In the genomic region with DNA sequence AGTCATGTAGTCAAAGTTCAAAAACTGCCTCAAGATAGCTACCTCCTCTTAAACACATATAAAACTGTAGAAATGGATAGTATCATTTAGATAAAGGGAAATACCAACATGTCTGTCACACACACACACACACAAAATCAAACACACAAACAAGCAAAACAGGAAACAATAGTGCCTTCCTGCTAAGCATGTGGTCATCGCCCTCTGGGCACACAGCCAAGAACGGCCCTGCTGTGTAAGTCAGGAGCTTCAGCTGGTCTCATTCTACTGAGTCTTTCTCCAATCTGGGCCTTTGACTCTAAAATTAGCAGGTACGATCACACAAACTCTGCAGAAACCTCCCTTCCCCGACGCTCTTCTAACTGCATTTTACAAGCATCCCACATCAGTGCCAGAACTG, we compare ENCODE assay signal across 10 cellular contexts.
DNase-seq lines count a peak whose midpoint lies in the region; ATAC-seq, FAIRE-seq and TF ChIP-seq lines count a peak whose summit lies in the region.
"Had no signal": no experiment of that assay in that cellular context is flagged by ENCODE, and none has a peak within 500 bp of the region (broad histone marks: within the 10 kb centered on the region; RNA-seq: fewer than 3 reads in every experiment).

No MANE protein-coding gene starts in this region.

- CTCF ChIA-PET in activated naive CD4-positive, alpha-beta T cell treated with anti-CD3 and anti-CD28 coated beads for 36 hours (lab: Charles Lee): no interaction called here

- no peak overlapping the region for H3K27ac Mint-ChIP-seq in activated naive CD4-positive, alpha-beta T cell treated with anti-CD3 and anti-CD28 coated beads for 36 hours

- peaks cover 20% of the 10 kb centered on the region for H3K27me3 Mint-ChIP-seq in activated naive CD4-positive, alpha-beta T cell treated with anti-CD3 and anti-CD28 coated beads for 36 hours (ENCODE audit: low read depth)

- peak in 2 of 56 donors; percentile 13 to 21 for TF ChIP-seq CTCF in dorsolateral prefrontal cortex (IDR thresholded peaks at IDR 0.05 in 54 of 56, conservative IDR thresholded peaks at IDR 0.05 in 2 of 56; ENCODE audit: low read depth in 1 of 56, partially characterized antibody in 56 of 56)

- H3K27me3 ChIP-seq in dorsolateral prefrontal cortex: no peaks in the 10 kb centered on the region
- H3K27me3 ChIP-seq: neutrophil had no signal

- DNase-seq in GM18507 (ENCODE audit: extremely low spot score, insufficient read length, low read depth): no peak
- DNase-seq in NCI-H446 (lab: John Stamatoyannopoulos, UW): peak; percentile 21 to 67
- peak; percentile 83 to 95 (median 90) for DNase-seq in dorsolateral prefrontal cortex
- peak in 48 of 56 donors; percentile 19 to 92 (median 64) for DNase-seq in nucleus accumbens (lab: John Stamatoyannopoulos, UW)
- no peak for DNase-seq in T1000 (lab: John Stamatoyannopoulos, UW)
- no peak for DNase-seq in activated naive CD4-positive, alpha-beta T cell treated with anti-CD3 and anti-CD28 coated beads for 36 hours
- no peak for DNase-seq in germinal center (ENCODE audit: low spot score)

- no peak overlapping the region for H3K4me3 Mint-ChIP-seq in activated naive CD4-positive, alpha-beta T cell treated with anti-CD3 and anti-CD28 coated beads for 36 hours
- H3K4me3 Mint-ChIP-seq: central memory CD8-positive, alpha-beta T cell had no signal

- FAIRE-seq in GM18507 (lab: Jason Lieb, UNC): peak; percentile 49

- H3K27ac ChIP-seq in dorsolateral prefrontal cortex: peak overlapping the region; percentile 23 to 92 (median 81)
- H3K27ac ChIP-seq: neutrophil had no signal

- no peaks in the 10 kb centered on the region for H3K4me1 Mint-ChIP-seq in activated naive CD4-positive, alpha-beta T cell treated with anti-CD3 and anti-CD28 coated beads for 36 hours (ENCODE audit: low read depth)
- H3K4me1 Mint-ChIP-seq: central memory CD8-positive, alpha-beta T cell had no signal

- H3K36me3 Mint-ChIP-seq in activated naive CD4-positive, alpha-beta T cell treated with anti-CD3 and anti-CD28 coated beads for 36 hours (ENCODE audit: low read depth): no peaks in the 10 kb centered on the region

- H3K4me3 ChIP-seq in dorsolateral prefrontal cortex: peak overlapping the region in 2 of 59 donors; percentile 2 to 10

- H3K9me3 Mint-ChIP-seq in activated naive CD4-positive, alpha-beta T cell treated with anti-CD3 and anti-CD28 coated beads for 36 hours: no peaks in the 10 kb centered on the region

- intact Hi-C loops in dorsolateral prefrontal cortex (cut with DNase I): loop anchor here (5.0 to 10.0 kb wide), 4 partner anchors 54 to 109 kb away; no protein-coding TSS in a partner anchor
- intact Hi-C loops in activated naive CD4-positive, alpha-beta T cell treated with anti-CD3 and anti-CD28 coated beads for 36 hours (cut with micrococcal nuclease): no loop called here

- no peak for ATAC-seq in GM19463 (IDR thresholded peaks at IDR 0.05; ENCODE audit: unreplicated experiment)

Comparison
In these comparisons a context has a peak if more than half of its experiments do, and no peak if none do; other contexts are left out.
1. DNase-seq: peak in NCI-H446 (2 of 2), dorsolateral prefrontal cortex (10 of 10) and nucleus accumbens (48 of 56); none in GM18507 (single experiment), T1000 (single experiment), activated naive CD4-positive, alpha-beta T cell treated with anti-CD3 and anti-CD28 coated beads for 36 hours (single experiment) and germinal center (single experiment).